ENCODE assay signal across 8 cellular contexts in the genomic region with DNA sequence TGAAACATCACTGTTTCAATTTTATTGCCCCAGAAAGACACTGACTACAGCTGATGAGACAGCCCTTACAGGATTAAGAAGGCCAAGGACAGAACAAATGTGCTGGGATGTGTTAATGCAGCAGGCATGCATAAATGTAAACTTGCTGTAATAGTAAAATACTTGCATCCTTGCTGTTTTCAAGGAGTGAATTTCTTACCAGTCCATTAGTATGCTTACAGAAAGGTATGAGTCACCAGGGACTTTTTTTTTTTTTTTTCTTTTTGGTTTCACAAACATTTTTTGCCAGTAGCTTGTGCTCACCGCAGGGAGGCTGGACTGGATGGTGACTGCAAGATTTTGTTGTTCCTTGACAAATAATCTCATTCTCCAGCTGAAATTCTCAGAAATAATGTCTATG. TPM values are rescaled to one million over a fixed set of nuclear protein-coding genes. Genes with fewer than 3 reads are reported as not detected.
DNase-seq lines count a peak whose midpoint lies in the region; ATAC-seq and TF ChIP-seq lines count a peak whose summit lies in the region.

No MANE protein-coding gene starts in this region.

- no peak overlapping the region for H3K27ac ChIP-seq in GM23338 (ENCODE audit: low read depth)
- H3K27ac ChIP-seq in hepatocyte = no peak overlapping the region
- H3K27ac ChIP-seq in heart left ventricle = no peak overlapping the region
- H3K27ac ChIP-seq in suprapubic skin = no peak overlapping the region

- intact Hi-C loops in heart left ventricle (cut with DNase I) = no loop called here

- H4K20me1 ChIP-seq in GM23338 (replicated peaks; ENCODE audit: insufficient read depth) = no peaks in the 10 kb centered on the region
- no peaks in the 10 kb centered on the region for H4K20me1 ChIP-seq in hepatocyte (ENCODE audit: insufficient read depth, poor library complexity, severe bottlenecking)

- no peak for TF ChIP-seq EP300 in suprapubic skin (IDR thresholded peaks at IDR 0.05)

- H3K79me2 ChIP-seq in GM23338 (replicated peaks; ENCODE audit: insufficient read depth) (no peaks in the 10 kb centered on the region), hepatocyte (no peaks in the 10 kb centered on the region)

- H3K4me1 ChIP-seq in GM23338 (ENCODE audit: insufficient read depth) (peaks cover 2% of the 10 kb centered on the region; the same call in 1 of the 2 replicates), hepatocyte (ENCODE audit: insufficient read depth) (peaks cover 7% of the 10 kb centered on the region), heart left ventricle (no peaks in the 10 kb centered on the region), suprapubic skin (no peaks in the 10 kb centered on the region)

- 76% methylated on average over 1 of the region's 1 CpG for WGBS in hepatocyte (ENCODE audit: low lambda C conversion rate, missing lambda C conversion rate)
- 94 to 100% (median 97%) methylated on average over 1 of the region's 1 CpG for WGBS in heart left ventricle, 4 donors
- WGBS in suprapubic skin = 35% methylated on average over 1 of the region's 1 CpG

- H3F3A ChIP-seq in GM23338 (replicated peaks; ENCODE audit: low read depth) = no peaks in the 10 kb centered on the region

- H3K27me3 Mint-ChIP-seq in GM23338 (ENCODE audit: insufficient read depth, low read depth, poor library complexity) = peaks cover 6% of the 10 kb centered on the region

- ATAC-seq in GM18502 (IDR thresholded peaks at IDR 0.05; ENCODE audit: poor library complexity, unreplicated experiment) (peak; percentile 98), GM23338 (no peak), HG03139 (IDR thresholded peaks at IDR 0.05; ENCODE audit: unreplicated experiment) (no peak), heart left ventricle (no peak)

- no peaks in the 10 kb centered on the region for H3K9me2 ChIP-seq in GM23338 (ENCODE audit: insufficient read depth)
- no peaks in the 10 kb centered on the region for H3K9me2 ChIP-seq in hepatocyte (replicated peaks; ENCODE audit: insufficient read depth)

- H3K4me2 ChIP-seq in GM23338 (no peak overlapping the region), hepatocyte (no peak overlapping the region)

- H3K36me3 Mint-ChIP-seq in GM23338 (ENCODE audit: low read depth) = peaks cover 7% of the 10 kb centered on the region; the same call in 1 of the 3 replicates

- H3K36me3 ChIP-seq in GM23338 (ENCODE audit: insufficient read depth) (no peaks in the 10 kb centered on the region), hepatocyte (replicated peaks; ENCODE audit: insufficient read depth, low read depth) (no peaks in the 10 kb centered on the region), heart left ventricle (no peaks in the 10 kb centered on the region), suprapubic skin (no peaks in the 10 kb centered on the region)

- H2AFZ ChIP-seq in GM23338 (no peak overlapping the region), hepatocyte (no peak overlapping the region)

- H3K4me3 Mint-ChIP-seq in GM23338 = no peak overlapping the region

- H3K4me1 Mint-ChIP-seq in GM23338 = peaks cover 17% of the 10 kb centered on the region

- H3K9me3 ChIP-seq in hepatocyte (ENCODE audit: low read depth) (no peaks in the 10 kb centered on the region), heart left ventricle (peaks cover 0 to 12% (median 2%) of the 10 kb centered on the region in 12 donors), suprapubic skin (no peaks in the 10 kb centered on the region)

- no peak overlapping the region for H3K27ac Mint-ChIP-seq in GM23338

- TF ChIP-seq CTCF in GM23338 (conservative IDR thresholded peaks at IDR 0.05; ENCODE audit: low read depth in 2 of 2) (no peak), hepatocyte (IDR thresholded peaks at IDR 0.05; ENCODE audit: poor library complexity) (no peak), heart left ventricle (IDR thresholded peaks at IDR 0.05) (no peak), suprapubic skin (IDR thresholded peaks at IDR 0.05) (no peak)

- H3K27me3 ChIP-seq in GM23338 (ENCODE audit: insufficient read depth) (no peaks in the 10 kb centered on the region), hepatocyte (peaks cover 4% of the 10 kb centered on the region), heart left ventricle (no peaks in the 10 kb centered on the region), suprapubic skin (no peaks in the 10 kb centered on the region)

- peaks cover 8% of the 10 kb centered on the region for H3K9me3 Mint-ChIP-seq in GM23338

- H3K4me3 ChIP-seq in GM23338 (no peak overlapping the region), hepatocyte (no peak overlapping the region), heart left ventricle (no peak overlapping the region), suprapubic skin (no peak overlapping the region)

- DNase-seq in GM23338 (ENCODE audit: low spot score) (peak; percentile 6), MV-4-11 (lab: John Stamatoyannopoulos, UW) (peak; percentile 36), hepatocyte (ENCODE audit: low spot score) (peak; percentile 23), heart left ventricle (no peak), KG1 (lab: John Stamatoyannopoulos, UW) (no peak), suprapubic skin (ENCODE audit: low spot score in 2 of 2) (no peak)

- TF ChIP-seq POLR2A in heart left ventricle (IDR thresholded peaks at IDR 0.05) = no peak
- TF ChIP-seq POLR2A in suprapubic skin (IDR thresholded peaks at IDR 0.05) = no peak

TF ChIP-seq in GM23338, 12 proteins besides CTCF, POLR2A, EP300 and RAD21:
- TF ChIP-seq, protein P1, sequence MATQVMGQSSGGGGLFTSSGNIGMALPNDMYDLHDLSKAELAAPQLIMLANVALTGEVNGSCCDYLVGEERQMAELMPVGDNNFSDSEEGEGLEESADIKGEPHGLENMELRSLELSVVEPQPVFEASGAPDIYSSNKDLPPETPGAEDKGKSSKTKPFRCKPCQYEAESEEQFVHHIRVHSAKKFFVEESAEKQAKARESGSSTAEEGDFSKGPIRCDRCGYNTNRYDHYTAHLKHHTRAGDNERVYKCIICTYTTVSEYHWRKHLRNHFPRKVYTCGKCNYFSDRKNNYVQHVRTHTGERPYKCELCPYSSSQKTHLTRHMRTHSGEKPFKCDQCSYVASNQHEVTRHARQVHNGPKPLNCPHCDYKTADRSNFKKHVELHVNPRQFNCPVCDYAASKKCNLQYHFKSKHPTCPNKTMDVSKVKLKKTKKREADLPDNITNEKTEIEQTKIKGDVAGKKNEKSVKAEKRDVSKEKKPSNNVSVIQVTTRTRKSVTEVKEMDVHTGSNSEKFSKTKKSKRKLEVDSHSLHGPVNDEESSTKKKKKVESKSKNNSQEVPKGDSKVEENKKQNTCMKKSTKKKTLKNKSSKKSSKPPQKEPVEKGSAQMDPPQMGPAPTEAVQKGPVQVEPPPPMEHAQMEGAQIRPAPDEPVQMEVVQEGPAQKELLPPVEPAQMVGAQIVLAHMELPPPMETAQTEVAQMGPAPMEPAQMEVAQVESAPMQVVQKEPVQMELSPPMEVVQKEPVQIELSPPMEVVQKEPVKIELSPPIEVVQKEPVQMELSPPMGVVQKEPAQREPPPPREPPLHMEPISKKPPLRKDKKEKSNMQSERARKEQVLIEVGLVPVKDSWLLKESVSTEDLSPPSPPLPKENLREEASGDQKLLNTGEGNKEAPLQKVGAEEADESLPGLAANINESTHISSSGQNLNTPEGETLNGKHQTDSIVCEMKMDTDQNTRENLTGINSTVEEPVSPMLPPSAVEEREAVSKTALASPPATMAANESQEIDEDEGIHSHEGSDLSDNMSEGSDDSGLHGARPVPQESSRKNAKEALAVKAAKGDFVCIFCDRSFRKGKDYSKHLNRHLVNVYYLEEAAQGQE (IDR thresholded peaks at IDR 0.05; ENCODE audit: unreplicated experiment) = no peak
- TF ChIP-seq EZH2phosphoT487 (IDR thresholded peaks at IDR 0.05; ENCODE audit: unreplicated experiment) (no peak), ZNF331 (CRISPR knock-in tag; IDR thresholded peaks at IDR 0.05; ENCODE audit: low read depth) (no peak), POLR2AphosphoS5 (IDR thresholded peaks at IDR 0.05; ENCODE audit: low read depth) (no peak), ZNF114 (CRISPR knock-in tag; IDR thresholded peaks at IDR 0.05) (no peak)

RNA-seq across cellular contexts. Expression of a gene that starts 55.1 kb away (rescaled TPM):
- total RNA-seq in GM23338 (2014; rRNA removed; shearing (Covaris generic)) = 8.7 and 9.5 TPM in 2 replicates
- polyA plus RNA-seq in GM23338 (2016; fragmentation: Nextera tagmentation; extraction: Ambion mirVana) (3.1 and 3.7 TPM in 2 replicates), hepatocyte (5.6 and 5.7 TPM in 2 replicates), heart left ventricle (1 to 10 TPM in 1 of 2 donors, under 1 TPM in 1; 0.99 to 2.9 TPM)
- total RNA-seq in hepatocyte (12.3 and 12.9 TPM in 2 replicates), heart left ventricle (1 to 10 TPM; 2.1 to 6.4 (median 3.8) TPM), suprapubic skin (1 to 10 TPM; 2.0 to 4.2 (median 2.8) TPM)

RNA-seq across cellular contexts. Expression of a gene that starts 55.6 kb away (rescaled TPM):
- 3.5 and 4.7 TPM in 2 replicates for total RNA-seq in GM23338 (2014; rRNA removed; shearing (Covaris generic))
- polyA plus RNA-seq in GM23338 (2016; fragmentation: Nextera tagmentation; extraction: Ambion mirVana) = 1.7 and 2.3 TPM in 2 replicates
- 0.12 and 0.90 TPM in 2 replicates for total RNA-seq in hepatocyte
- polyA plus RNA-seq in hepatocyte = 0.17 and 0.65 TPM in 2 replicates
- not detected for total RNA-seq in heart left ventricle
- not detected for polyA plus RNA-seq in heart left ventricle
- 10 to 100 TPM in 3 of 4 donors, 1 to 10 TPM in 1; 9.8 to 25.1 (median 17.3) TPM for total RNA-seq in suprapubic skin

Comparison
In these comparisons a context has a peak if more than half of its experiments do, and no peak if none do; other contexts are left out.
1. DNase-seq: peak in GM23338 (single experiment), MV-4-11 (single experiment) and hepatocyte (single experiment); none in heart left ventricle (0 of 5), KG1 (single experiment) and suprapubic skin (0 of 2).